Comparison of ENCODE assay signal across 8 cellular contexts in genomic region chr5:31531543-31531887, GRCh38. TPM values are rescaled to one million over a fixed set of nuclear protein-coding genes. Genes with fewer than 3 reads are reported as not detected.
DNase-seq lines count a peak whose midpoint lies in the region; ATAC-seq and TF ChIP-seq lines count a peak whose summit lies in the region.

No MANE protein-coding gene starts in this region.

- H3K36me3 ChIP-seq in DND-41 (ENCODE audit: insufficient read depth, low read length) (peaks cover 52% of the 10 kb centered on the region), subcutaneous abdominal adipose tissue (ENCODE audit: control insufficient read depth in 5 of 5, insufficient read depth in 5 of 5, low read length in 5 of 5) (peaks cover 16 to 40% (median 34%) of the 10 kb centered on the region in 5 donors)

- H3K27me3 ChIP-seq in DND-41 (ENCODE audit: insufficient read depth, low read length, poor library complexity), result no peaks in the 10 kb centered on the region
- H3K27me3 ChIP-seq in subcutaneous abdominal adipose tissue (ENCODE audit: control insufficient read depth in 5 of 5, insufficient read depth in 4 of 5, low read length in 5 of 5), result no peaks in the 10 kb centered on the region

- ATAC-seq in DND-41 (ENCODE audit: insufficient read depth, low read depth) (peak; percentile 42), GM19455 (IDR thresholded peaks at IDR 0.05; ENCODE audit: unreplicated experiment) (peak; percentile 34), HG03442 (IDR thresholded peaks at IDR 0.05; ENCODE audit: unreplicated experiment) (peak; percentile 24), SK-N-SH treated with all-trans-retinoic acid at 6 μM for 48 hours (peak; percentile 65)

- peak overlapping the region; percentile 96 for H2AFZ ChIP-seq in DND-41 (ENCODE audit: low read depth, low read length)

- H3K4me1 ChIP-seq in DND-41 (ENCODE audit: insufficient read depth, low read length) (peaks cover 38% of the 10 kb centered on the region), subcutaneous abdominal adipose tissue (ENCODE audit: control insufficient read depth in 5 of 5, insufficient read depth in 5 of 5, low read length in 5 of 5) (peaks cover 4 to 32% (median 28%) of the 10 kb centered on the region in 5 donors)

- H3K9me3 ChIP-seq in DND-41 (ENCODE audit: insufficient read depth, low read length, severe bottlenecking), result no peaks in the 10 kb centered on the region
- no peaks in the 10 kb centered on the region for H3K9me3 ChIP-seq in subcutaneous abdominal adipose tissue (ENCODE audit: control insufficient read depth in 5 of 5, low read length in 5 of 5)

- DNase-seq in DND-41 (peak; percentile 34), dedifferentiated amniotic fluid mesenchymal stem cell (ENCODE audit: extremely low spot score) (peak; percentile 28), lung microvascular endothelial cell (ENCODE audit: low read depth in 2 of 2) (peak; percentile 37 to 52), mucosa of gallbladder (ENCODE audit: low spot score) (no peak)

- H3K27ac ChIP-seq in DND-41 (ENCODE audit: low read length), result peak overlapping the region; percentile 79
- H3K27ac ChIP-seq in subcutaneous abdominal adipose tissue (ENCODE audit: low read depth, low read length), result peak overlapping the region; percentile 89

- peak overlapping the region; percentile 64 to 84 for H3K4me3 ChIP-seq in DND-41 (ENCODE audit: low read depth in 1 of 2, low read length in 2 of 2)
- H3K4me3 ChIP-seq in subcutaneous abdominal adipose tissue (ENCODE audit: low read depth in 1 of 5, low read length in 5 of 5), result peak overlapping the region; percentile 91 to 99 (median 98)

- H4K20me1 ChIP-seq in DND-41 (ENCODE audit: insufficient read depth, low read length), result peaks cover 15% of the 10 kb centered on the region

- peaks cover 67% of the 10 kb centered on the region for H3K79me2 ChIP-seq in DND-41 (ENCODE audit: insufficient read depth, low read length)

- peak overlapping the region; percentile 86 for H3K9ac ChIP-seq in DND-41 (ENCODE audit: low read depth, low read length)
- H3K9ac ChIP-seq in subcutaneous abdominal adipose tissue (ENCODE audit: low read length in 5 of 5), result peak overlapping the region; percentile 63 to 99 (median 84)

- H3K4me2 ChIP-seq in DND-41 (ENCODE audit: insufficient read depth, low read length), result peak overlapping the region; percentile 80

- TF ChIP-seq CTCF in DND-41 (IDR thresholded peaks at IDR 0.05; ENCODE audit: borderline replicate concordance, extremely low read depth, low read length, poor library complexity, severe bottlenecking), result no peak

TF ChIP-seq in SK-N-SH treated with all-trans-retinoic acid at 6 μM for 48 hours, 23 proteins besides CTCF, POLR2A, EP300 and RAD21:
- no peak for TF ChIP-seq CREB5 (CRISPR knock-in tag; IDR thresholded peaks at IDR 0.05; ENCODE audit: low read depth)
- 0 out of 2 replicates have a peak, but pooled peaks have one; percentile 19 for TF ChIP-seq ZNF8 (CRISPR knock-in tag; IDR thresholded peaks at IDR 0.05)

RNA-seq across cellular contexts. Expression of gene DROSHA, which starts 0.4 kb away (rescaled TPM):
- total RNA-seq in lung microvascular endothelial cell (28.3 and 43.7 TPM in 2 replicates), mucosa of gallbladder (46.5 TPM)

RNA-seq across cellular contexts. Expression of gene C5orf22, which starts 0.6 kb away (rescaled TPM):
- total RNA-seq in lung microvascular endothelial cell, result 10.2 and 14.7 TPM in 2 replicates
- 21.8 TPM for total RNA-seq in mucosa of gallbladder
